1 cellular context compared by ENCODE assay signal in the genomic region with DNA sequence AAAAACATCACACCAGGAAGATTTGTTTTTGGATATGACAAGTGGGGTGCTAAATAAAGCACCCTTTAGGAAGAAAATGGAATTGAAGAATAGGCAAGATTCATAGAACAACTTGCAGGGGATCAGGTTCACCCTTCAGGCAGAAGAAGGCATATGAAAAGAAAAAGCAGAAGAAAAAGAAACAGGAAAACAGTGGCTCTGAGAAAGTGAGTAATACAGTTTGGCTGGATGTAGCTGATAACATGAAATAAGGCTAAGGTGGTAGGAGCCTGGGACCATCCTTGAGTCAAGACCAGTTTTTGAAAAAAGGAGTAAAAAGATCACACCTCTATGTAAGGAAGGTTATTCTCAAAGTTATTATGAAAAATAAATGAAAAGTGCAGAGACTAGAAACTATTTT.
TF ChIP-seq lines count a peak whose summit lies in the region.

No MANE protein-coding gene starts in this region.

TF ChIP-seq in SK-N-SH, 30 proteins besides CTCF, POLR2A, EP300 and RAD21 (continued from another document):
- TF ChIP-seq, protein P1, sequence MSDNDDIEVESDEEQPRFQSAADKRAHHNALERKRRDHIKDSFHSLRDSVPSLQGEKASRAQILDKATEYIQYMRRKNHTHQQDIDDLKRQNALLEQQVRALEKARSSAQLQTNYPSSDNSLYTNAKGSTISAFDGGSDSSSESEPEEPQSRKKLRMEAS (IDR thresholded peaks at IDR 0.05; ENCODE audit: low read depth): no peak
